13 cellular contexts compared by ENCODE assay signal in the genomic region with DNA sequence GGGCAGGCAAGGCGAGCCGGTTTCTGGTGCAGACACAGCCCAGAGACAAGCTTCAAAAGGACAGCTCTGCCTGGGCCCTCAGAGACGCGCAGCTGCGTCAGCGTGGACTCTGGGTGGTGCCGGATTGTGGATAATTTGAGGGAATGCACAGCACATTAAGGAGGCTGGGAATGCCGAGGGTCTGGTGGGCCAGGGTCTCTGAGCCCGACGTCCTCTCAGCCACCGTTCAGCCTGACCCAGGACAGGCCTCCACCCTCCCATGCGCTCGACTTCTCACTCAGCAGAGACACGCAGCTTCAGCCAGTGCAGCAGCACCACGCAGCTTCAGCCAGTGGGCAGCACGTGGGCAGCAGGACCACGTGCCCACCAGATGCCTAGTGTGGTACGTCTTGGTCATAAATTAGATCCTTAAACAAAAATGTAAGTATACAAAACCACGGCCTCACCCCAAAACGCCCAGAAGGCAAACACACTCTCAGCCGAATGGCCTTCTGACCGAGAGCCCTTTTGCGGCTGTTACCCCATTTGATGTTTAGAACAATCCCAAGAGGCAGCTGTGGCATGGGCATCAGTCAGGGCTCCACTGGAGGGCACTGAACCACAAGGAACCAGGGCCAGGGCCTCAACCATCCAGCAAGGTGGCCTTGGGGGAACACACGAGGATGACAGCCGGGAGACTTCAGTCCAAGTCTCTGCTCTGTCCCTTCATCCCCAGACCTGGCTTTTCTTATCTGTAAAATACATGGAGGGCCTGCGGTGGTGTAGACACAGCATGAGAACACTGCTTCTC.
DNase-seq lines count a peak whose midpoint lies in the region; ATAC-seq and TF ChIP-seq lines count a peak whose summit lies in the region.
"Had no signal": no experiment of that assay in that cellular context is flagged by ENCODE, and none has a peak within 500 bp of the region (broad histone marks: within the 10 kb centered on the region; RNA-seq: fewer than 3 reads in every experiment).

No MANE protein-coding gene starts in this region.

- no peaks in the 10 kb centered on the region for H3K27me3 ChIP-seq in colonic mucosa

- DNase-seq in stimulated activated naive CD8-positive, alpha-beta T cell treated with anti-CD3 and anti-CD28 coated beads, Interleukin-15, amount 100 ng/mL, for 72 hours: no peak
- no peak for DNase-seq in stimulated activated naive CD8-positive, alpha-beta T cell treated with anti-CD3 and anti-CD28 coated beads, Interleukin-15, Interleukin-2, amounts not matched to agents 100 U/mL and 50 U/mL, for 24 hours
- no peak for DNase-seq in immature natural killer cell
- no peak for DNase-seq in NCI-H1092 treated with DMSO at 0.1 percent for 48 hours (lab: John Stamatoyannopoulos, UW)
- no peak for DNase-seq in NCI-H2227 treated with DMSO at 0.1 percent for 48 hours (lab: John Stamatoyannopoulos, UW)
- no peak for DNase-seq in colonic mucosa
- DNase-seq: effector CD8-positive, alpha-beta T cell; NCI-H2081; right cardiac atrium had no signal

- no peaks in the 10 kb centered on the region for H3K9me3 ChIP-seq in mesodermal cell (ENCODE audit: control insufficient read depth, low read length)
- no peaks in the 10 kb centered on the region for H3K9me3 ChIP-seq in colonic mucosa

- no peak for TF ChIP-seq CTCF in brain (conservative IDR thresholded peaks at IDR 0.05)
- TF ChIP-seq CTCF in colonic mucosa (IDR thresholded peaks at IDR 0.05): no peak

- H3K4me3 ChIP-seq in mesodermal cell (ENCODE audit: extremely low read depth, insufficient read depth, low read length, poor library complexity, severe bottlenecking) (no peak overlapping the region), colonic mucosa (no peak overlapping the region)

- ATAC-seq in stimulated activated naive CD8-positive, alpha-beta T cell treated with anti-CD3 and anti-CD28 coated beads, Interleukin-15, amount 100 ng/mL, for 72 hours: peak; percentile 26
- no peak for ATAC-seq in stimulated activated naive CD8-positive, alpha-beta T cell treated with anti-CD3 and anti-CD28 coated beads, Interleukin-15, Interleukin-2, amounts not matched to agents 100 U/mL and 50 U/mL, for 24 hours

- H3K27ac ChIP-seq in mesodermal cell (ENCODE audit: low read depth, low read length, severe bottlenecking) (peak overlapping the region; percentile 71), colonic mucosa (no peak overlapping the region)

- peaks cover 24% of the 10 kb centered on the region for H3K27me3 Mint-ChIP-seq in stimulated activated naive CD8-positive, alpha-beta T cell treated with anti-CD3 and anti-CD28 coated beads, Interleukin-15, amount 100 ng/mL, for 72 hours
- H3K27me3 Mint-ChIP-seq in brain (peaks cover 6% of the 10 kb centered on the region), immature natural killer cell (ENCODE audit: low read depth in 3 of 3) (peaks cover 0 to 3% (median 2%) of the 10 kb centered on the region in 3 donors)
- H3K27me3 Mint-ChIP-seq: IgD-negative memory B cell had no signal

- H3K9me3 Mint-ChIP-seq in stimulated activated naive CD8-positive, alpha-beta T cell treated with anti-CD3 and anti-CD28 coated beads, Interleukin-15, amount 100 ng/mL, for 72 hours: no peaks in the 10 kb centered on the region
- H3K9me3 Mint-ChIP-seq in brain (no peaks in the 10 kb centered on the region), immature natural killer cell (no peaks in the 10 kb centered on the region)
- H3K9me3 Mint-ChIP-seq: IgD-negative memory B cell, memory B cell had no signal

- 90 to 95% methylated on average over 20 to 24 of the region's 26 CpGs for WGBS in mesodermal cell (ENCODE audit: insufficient coverage in 2 of 2), 2 experiments

- peaks cover 5% of the 10 kb centered on the region for H3K4me1 ChIP-seq in mesodermal cell (ENCODE audit: control insufficient read depth, insufficient read depth, low read length, poor library complexity, severe bottlenecking)
- no peaks in the 10 kb centered on the region for H3K4me1 ChIP-seq in colonic mucosa

- H3K36me3 Mint-ChIP-seq in brain: no peaks in the 10 kb centered on the region
- no peaks in the 10 kb centered on the region for H3K36me3 Mint-ChIP-seq in immature natural killer cell
- H3K36me3 Mint-ChIP-seq: IgD-negative memory B cell, memory B cell had no signal

- no peak overlapping the region for H3K4me3 Mint-ChIP-seq in stimulated activated naive CD8-positive, alpha-beta T cell treated with anti-CD3 and anti-CD28 coated beads, Interleukin-15, amount 100 ng/mL, for 72 hours
- H3K4me3 Mint-ChIP-seq in brain (no peak overlapping the region), immature natural killer cell (no peak overlapping the region)
- H3K4me3 Mint-ChIP-seq: IgD-negative memory B cell, memory B cell had no signal

- intact Hi-C loops in colonic mucosa (cut with DNase I): no loop called here

- H3K36me3 ChIP-seq in mesodermal cell (ENCODE audit: control insufficient read depth, insufficient read depth, low read length) (no peaks in the 10 kb centered on the region), colonic mucosa (no peaks in the 10 kb centered on the region)

- no peak overlapping the region for H3K9ac ChIP-seq in colonic mucosa (ENCODE audit: low read depth in 2 of 2, low read length in 2 of 2)

- no peaks in the 10 kb centered on the region for H3K4me1 Mint-ChIP-seq in stimulated activated naive CD8-positive, alpha-beta T cell treated with anti-CD3 and anti-CD28 coated beads, Interleukin-15, amount 100 ng/mL, for 72 hours
- peaks cover 41% of the 10 kb centered on the region for H3K4me1 Mint-ChIP-seq in brain
- H3K4me1 Mint-ChIP-seq in immature natural killer cell: no peaks in the 10 kb centered on the region

- H3K27ac Mint-ChIP-seq in stimulated activated naive CD8-positive, alpha-beta T cell treated with anti-CD3 and anti-CD28 coated beads, Interleukin-15, amount 100 ng/mL, for 72 hours: no peak overlapping the region
- peak overlapping the region in 3 of 5 experiments; percentile 11 to 33 (median 20) for H3K27ac Mint-ChIP-seq in brain
- no peak overlapping the region for H3K27ac Mint-ChIP-seq in immature natural killer cell
- H3K27ac Mint-ChIP-seq: IgD-negative memory B cell, memory B cell had no signal

Comparison
In these comparisons a context has a peak if more than half of its experiments do, and no peak if none do; other contexts are left out.
1. H3K27ac Mint-ChIP-seq: peak in brain (3 of 5); none in stimulated activated naive CD8-positive, alpha-beta T cell treated with anti-CD3 and anti-CD28 coated beads, Interleukin-15, amount 100 ng/mL, for 72 hours (0 of 2) and immature natural killer cell (0 of 6).